1 cellular context compared by ENCODE assay signal in genomic region chr5:32258406-32258805, GRCh38.
TF ChIP-seq lines count a peak whose summit lies in the region.

No MANE protein-coding gene starts in this region.

TF ChIP-seq in HepG2, 621 proteins besides CTCF, POLR2A, EP300 and RAD21:
- TF ChIP-seq ZBTB37 (CRISPR knock-in tag; IDR thresholded peaks at IDR 0.05), result no peak
- no peak for TF ChIP-seq CHD2 (IDR thresholded peaks at IDR 0.05; ENCODE audit: low read depth, low read length)
- no peak for TF ChIP-seq CBX2 (IDR thresholded peaks at IDR 0.05; ENCODE audit: low read depth, low read length)
- TF ChIP-seq CBX2 (CRISPR knock-in tag; IDR thresholded peaks at IDR 0.05; ENCODE audit: low read depth), result no peak
- TF ChIP-seq, protein P1, sequence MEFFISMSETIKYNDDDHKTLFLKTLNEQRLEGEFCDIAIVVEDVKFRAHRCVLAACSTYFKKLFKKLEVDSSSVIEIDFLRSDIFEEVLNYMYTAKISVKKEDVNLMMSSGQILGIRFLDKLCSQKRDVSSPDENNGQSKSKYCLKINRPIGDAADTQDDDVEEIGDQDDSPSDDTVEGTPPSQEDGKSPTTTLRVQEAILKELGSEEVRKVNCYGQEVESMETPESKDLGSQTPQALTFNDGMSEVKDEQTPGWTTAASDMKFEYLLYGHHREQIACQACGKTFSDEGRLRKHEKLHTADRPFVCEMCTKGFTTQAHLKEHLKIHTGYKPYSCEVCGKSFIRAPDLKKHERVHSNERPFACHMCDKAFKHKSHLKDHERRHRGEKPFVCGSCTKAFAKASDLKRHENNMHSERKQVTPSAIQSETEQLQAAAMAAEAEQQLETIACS (CRISPR knock-in tag; IDR thresholded peaks at IDR 0.05), result no peak
- no peak for TF ChIP-seq NRL (CRISPR knock-in tag; IDR thresholded peaks at IDR 0.05; ENCODE audit: borderline replicate concordance)
- TF ChIP-seq ZNF337 (CRISPR knock-in tag; IDR thresholded peaks at IDR 0.05; ENCODE audit: borderline replicate concordance, low read depth), result no peak
- TF ChIP-seq ZNF709 (CRISPR knock-in tag; IDR thresholded peaks at IDR 0.05), result no peak
